Comparison of ENCODE assay signal across 12 cellular contexts in the genomic region with DNA sequence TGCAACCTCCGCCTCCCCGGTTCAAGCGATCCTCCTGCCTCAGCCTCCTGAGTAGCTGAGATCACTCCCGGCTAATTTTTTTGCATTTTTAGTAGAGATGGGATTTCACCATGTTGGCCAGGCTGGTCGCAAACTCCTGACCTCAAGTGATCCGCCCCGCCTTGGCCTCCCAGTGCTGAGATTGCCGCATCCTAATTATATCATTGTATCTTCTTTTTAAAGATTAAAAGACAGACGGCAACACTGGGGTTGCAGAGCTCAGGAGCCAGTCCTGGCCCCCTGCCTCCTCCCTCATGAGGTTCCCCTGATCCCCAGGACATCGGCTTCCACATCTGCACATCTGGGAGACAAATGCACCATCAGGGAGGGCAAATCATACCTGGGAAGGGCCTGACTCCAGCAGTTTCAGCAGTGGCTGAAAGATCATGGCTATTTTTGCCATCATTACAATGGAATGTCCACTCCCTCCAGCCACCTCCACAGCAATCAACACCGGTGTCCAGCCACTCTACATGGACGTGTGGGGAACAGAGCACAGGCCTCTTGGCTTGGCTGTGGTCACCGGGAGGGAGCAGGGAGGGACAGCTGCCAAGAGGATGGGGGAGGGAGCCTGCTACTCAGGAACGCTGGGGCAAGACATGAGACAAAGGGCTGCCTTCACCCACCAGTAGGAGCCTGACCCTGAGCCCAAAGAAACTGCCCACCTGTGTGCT. TPM values are rescaled to one million over a fixed set of nuclear protein-coding genes. Genes with fewer than 3 reads are reported as not detected.
A peak's percentile ranks its signal among the peaks of the same experiment; 100 is the strongest.
DNase-seq lines count a peak whose midpoint lies in the region; ATAC-seq and TF ChIP-seq lines count a peak whose summit lies in the region.
"Had no signal": no experiment of that assay in that cellular context is flagged by ENCODE, and none has a peak within 500 bp of the region (broad histone marks: within the 10 kb centered on the region; RNA-seq: fewer than 3 reads in every experiment).

No MANE protein-coding gene starts in this region.

- H3K36me3 ChIP-seq in brain microvascular endothelial cell (replicated peaks), result no peaks in the 10 kb centered on the region

- no peak for TF ChIP-seq CTCF in brain microvascular endothelial cell (IDR thresholded peaks at IDR 0.05; ENCODE audit: low read depth, low read length, missing control alignments)
- TF ChIP-seq CTCF in GM13977 (IDR thresholded peaks at IDR 0.05; ENCODE audit: extremely low read depth, insufficient read depth, missing control alignments), result no peak

- ATAC-seq in left colon, result no peak

- no peaks in the 10 kb centered on the region for H3K27me3 ChIP-seq in brain microvascular endothelial cell (replicated peaks)

- H3K27ac ChIP-seq in brain microvascular endothelial cell (no peak overlapping the region), skin epidermis (peak overlapping the region in 17 of 21 experiments; percentile 28 to 89 (median 72))
- H3K27ac ChIP-seq: SK-N-MC had no signal

- H3K4me3 ChIP-seq in brain microvascular endothelial cell (ENCODE audit: low read depth, low read length), result no peak overlapping the region
- H3K4me3 ChIP-seq in skin epidermis, result no peak overlapping the region
- H3K4me3 ChIP-seq: SK-N-MC had no signal

- in situ Hi-C loops in brain microvascular endothelial cell (cut with HindIII; ENCODE audit: low pct_ligation_motif_present, low sequenced_read_pairs) (no loop called here), GM13977 (cut with MboI; ENCODE audit: low pct_unique_long_range_greater_than_20kb, low sequenced_read_pairs, unreplicated experiment) (no loop called here)

- intact Hi-C loops in left colon (cut with DNase I, micrococcal nuclease), result loop anchor here in 1 of 2 donors (10.0 kb wide), 1 partner anchor 182 kb away; no protein-coding TSS in a partner anchor

- DNase-seq in GM03348 (ENCODE audit: low spot score) (peak; percentile 77), brain microvascular endothelial cell (peak; percentile 24), islet precursor cell (peak; percentile 86), left colon (no peak), GM13977 (ENCODE audit: low spot score) (no peak), NCI-H1417 (lab: John Stamatoyannopoulos, UW) (no peak), amniotic stem cell (lab: John Stamatoyannopoulos, UW) (no peak)
- DNase-seq: activated CD8-positive, alpha-beta memory T cell treated with anti-CD3 and anti-CD28 coated beads, Interleukin-2, amount 50 U/mL, for 4 hours; NCI-H1048; stimulated activated CD4-positive, alpha-beta T cell treated with anti-CD3 and anti-CD28 coated beads, Interleukin-4, amount 100 ng/mL, for 1 hour had no signal

RNA-seq across cellular contexts. Expression of a gene that starts 9.2 kb away (rescaled TPM):
- total RNA-seq in left colon, result 1 to 10 TPM; 1.8 to 4.9 TPM

Comparison
In these comparisons a context has a peak if more than half of its experiments do, and no peak if none do; other contexts are left out.
1. DNase-seq: peak in GM03348 (single experiment), brain microvascular endothelial cell (single experiment) and islet precursor cell (single experiment); none in left colon (0 of 2), GM13977 (single experiment), NCI-H1417 (0 of 3) and amniotic stem cell (single experiment).